In the genomic region with DNA sequence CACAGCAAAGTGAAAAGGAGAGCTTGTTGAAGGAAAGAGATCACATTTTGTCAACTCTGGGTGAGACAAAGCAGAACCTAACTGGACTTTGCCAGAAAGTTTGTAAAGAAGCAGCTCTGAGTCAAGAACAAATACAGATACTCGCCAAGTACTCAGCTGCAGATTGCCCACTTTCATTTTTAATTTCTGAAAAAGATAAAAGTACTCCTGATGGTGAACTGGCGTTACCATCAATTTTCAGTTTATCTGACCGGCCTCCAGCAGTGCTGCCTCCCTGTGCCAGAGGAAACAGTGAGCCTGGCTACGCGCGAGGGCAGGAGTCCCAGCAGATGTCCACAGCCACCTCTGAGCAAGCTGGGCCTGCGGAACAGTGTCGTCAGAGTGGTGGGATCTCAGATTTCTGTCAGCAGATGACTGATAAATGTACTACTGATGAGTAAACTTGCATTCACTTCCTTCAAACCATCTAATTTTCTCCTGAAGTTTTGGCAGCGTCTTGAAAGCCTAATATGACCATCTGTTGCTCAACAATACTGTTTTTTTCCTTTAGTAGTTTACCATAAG, we compare ENCODE assay signal across 8 cellular contexts. TPM values are rescaled to one million over a fixed set of nuclear protein-coding genes. Genes with fewer than 3 reads are reported as not detected.
A peak's percentile ranks its signal among the peaks of the same experiment; 100 is the strongest.
DNase-seq lines count a peak whose midpoint lies in the region; ATAC-seq lines count a peak whose summit lies in the region.

No MANE protein-coding gene starts in this region.

- peaks cover 5 to 15% of the 10 kb centered on the region in 2 donors for H3K4me1 Mint-ChIP-seq in immature natural killer cell

- DNase-seq in activated naive CD4-positive, alpha-beta T cell treated with anti-CD3 and anti-CD28 coated beads, Interleukin-2, amount 50 U/mL, for 16 hours = peak; percentile 27
- DNase-seq in immature natural killer cell = no peak
- DNase-seq in stimulated activated CD8-positive, alpha-beta memory T cell treated with anti-CD3 and anti-CD28 coated beads, Interleukin-2, amount 100 ng/mL, for 48 hours (ENCODE audit: low read depth in 2 of 2) = peak; percentile 53 to 66
- DNase-seq in SKM-1 (lab: John Stamatoyannopoulos, UW; ENCODE audit: unreplicated experiment) = no peak
- no peak for DNase-seq in HUDEP-2 (lab: John Stamatoyannopoulos, UW; ENCODE audit: unreplicated experiment in 76 of 76)
- no peak for DNase-seq in UCSD-AML1 (lab: John Stamatoyannopoulos, UW; ENCODE audit: unreplicated experiment)

- no peaks in the 10 kb centered on the region for H3K27me3 Mint-ChIP-seq in immature natural killer cell (ENCODE audit: low read depth in 3 of 3)

- ATAC-seq in GM18517 (IDR thresholded peaks at IDR 0.05; ENCODE audit: unreplicated experiment) (peak; percentile 48), HG03469 (IDR thresholded peaks at IDR 0.05; ENCODE audit: unreplicated experiment) (peak; percentile 69)

- no peaks in the 10 kb centered on the region for H3K9me3 Mint-ChIP-seq in immature natural killer cell

- H3K36me3 Mint-ChIP-seq in immature natural killer cell = peaks cover 4 to 19% (median 4%) of the 10 kb centered on the region in 3 donors

- H3K4me3 Mint-ChIP-seq in immature natural killer cell = no peak overlapping the region

- H3K27ac Mint-ChIP-seq in immature natural killer cell = peak overlapping the region in 4 of 6 donors; percentile 34 to 65 (median 41)

RNA-seq across cellular contexts. Expression of a gene that starts 43.8 kb away (rescaled TPM):
- 10 to 100 TPM; 10.1 to 30.2 (median 17.4) TPM for polyA plus RNA-seq in immature natural killer cell

Comparison
In these comparisons a context has a peak if more than half of its experiments do, and no peak if none do; other contexts are left out.
1. DNase-seq: peak in activated naive CD4-positive, alpha-beta T cell treated with anti-CD3 and anti-CD28 coated beads, Interleukin-2, amount 50 U/mL, for 16 hours (single experiment) and stimulated activated CD8-positive, alpha-beta memory T cell treated with anti-CD3 and anti-CD28 coated beads, Interleukin-2, amount 100 ng/mL, for 48 hours (2 of 2); none in immature natural killer cell (0 of 3), SKM-1 (single experiment), HUDEP-2 (0 of 76) and UCSD-AML1 (single experiment).